In genomic region chr2:171365778-171366177, GRCh38 we compare ENCODE assay signal across 14 cellular contexts.
"Had no signal": no experiment of that assay in that cellular context is flagged by ENCODE, and none has a peak within 500 bp of the region (broad histone marks: within the 10 kb centered on the region; RNA-seq: fewer than 3 reads in every experiment).

No MANE protein-coding gene starts in this region.

- H3K9me3 ChIP-seq: colonic mucosa, gastrocnemius medialis had no signal

- H3K36me3 ChIP-seq: colonic mucosa, gastrocnemius medialis, stomach had no signal

- FAIRE-seq: small intestine, urothelium cell line had no signal

- H3K4me3 ChIP-seq: colonic mucosa, gastrocnemius medialis, stomach had no signal

- H3K27me3 ChIP-seq: colonic mucosa, gastrocnemius medialis, stomach had no signal

- H3K4me1 ChIP-seq: colonic mucosa, gastrocnemius medialis, stomach had no signal

- ATAC-seq: gastrocnemius medialis, left cardiac atrium, natural killer cell had no signal

- DNase-seq: erythroblast; gastrocnemius medialis; glutamatergic neuron; islet precursor cell; left cardiac atrium; natural killer cell; posterior cingulate gyrus; stimulated activated CD4-positive, alpha-beta T cell treated with anti-CD3 and anti-CD28 coated beads, Interleukin-12 subunit alpha, Interleukin-12 subunit beta, amount 100 ng/mL, for 4 hours; stimulated activated naive CD4-positive, alpha-beta T cell; stomach; substantia nigra had no signal

- H3K27ac ChIP-seq: gastrocnemius medialis, stomach had no signal
